Comparison of ENCODE assay signal across 9 cellular contexts in genomic region chr17:53387745-53388144, GRCh38.
"Had no signal": no experiment of that assay in that cellular context is flagged by ENCODE, and none has a peak within 500 bp of the region (broad histone marks: within the 10 kb centered on the region; RNA-seq: fewer than 3 reads in every experiment).

No MANE protein-coding gene starts in this region.

- ATAC-seq: GM23338, HCT116, K562 had no signal

- FAIRE-seq: K562 had no signal

- H3K4me3 ChIP-seq: GM23338, HAP-1, K562 had no signal

- H3K9me3 ChIP-seq: HAP-1 had no signal

- DNase-seq: H7, HFFc6, IMR-90, KG1 had no signal

- H2AFZ ChIP-seq: GM23338 had no signal

- H3K27ac Mint-ChIP-seq: GM23338, HFFc6 had no signal

- H3K9me3 Mint-ChIP-seq: GM23338 had no signal

- H3K4me1 ChIP-seq: HAP-1 had no signal

- H3K4me3 Mint-ChIP-seq: GM23338, HFFc6 had no signal

- H3K4me2 ChIP-seq: GM23338 had no signal

- H3K36me3 ChIP-seq: HAP-1 had no signal

- H3K27ac ChIP-seq: HL-60 had no signal
